8 cellular contexts compared by ENCODE assay signal in the genomic region with DNA sequence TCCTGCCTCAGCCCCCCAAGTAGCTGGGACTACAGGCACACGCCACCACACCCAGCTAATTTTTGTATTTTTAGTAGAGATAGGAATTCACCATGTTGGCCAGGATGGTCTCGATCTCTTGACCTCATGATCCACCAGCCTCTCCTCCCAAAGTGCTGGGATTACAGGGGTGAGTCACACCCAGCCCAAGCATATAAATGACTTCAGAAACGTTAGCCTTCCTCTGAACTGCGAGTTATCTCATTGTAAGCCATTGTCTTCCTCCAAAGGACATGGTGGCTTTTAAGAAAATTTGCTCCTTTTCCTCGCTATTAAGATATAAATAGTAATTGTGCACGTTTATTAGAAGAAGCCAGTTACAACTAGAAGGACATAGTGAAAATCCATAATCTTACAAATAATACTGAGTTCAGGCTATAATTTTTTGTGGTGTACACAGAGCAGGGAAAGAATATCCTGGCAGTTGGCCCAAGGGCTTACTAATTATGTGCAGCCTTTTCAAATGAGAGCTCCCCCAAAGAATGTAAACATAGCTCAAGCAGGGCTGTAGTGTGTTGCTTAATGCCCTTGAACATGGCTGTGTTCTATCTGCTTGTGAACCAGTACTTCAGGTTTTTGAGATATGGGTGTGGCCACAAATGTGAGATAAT.
A peak's percentile ranks its signal among the peaks of the same experiment; 100 is the strongest.
DNase-seq lines count a peak whose midpoint lies in the region; ATAC-seq, FAIRE-seq and TF ChIP-seq lines count a peak whose summit lies in the region.

No MANE protein-coding gene starts in this region.

- ATAC-seq in SK-N-SH treated with all-trans-retinoic acid at 6 μM for 48 hours (peak; percentile 88), left colon (peak; percentile 94), GM18520 (IDR thresholded peaks at IDR 0.05; ENCODE audit: unreplicated experiment) (no peak), GM18861 (IDR thresholded peaks at IDR 0.05; ENCODE audit: unreplicated experiment) (no peak), aorta (ENCODE audit: low FRiP score) (no peak)

- DNase-seq in AG20443 (ENCODE audit: low spot score): peak; percentile 75
- peak; percentile 81 for DNase-seq in NCI-H1092 (lab: John Stamatoyannopoulos, UW)
- peak; percentile 28 to 46 for DNase-seq in left colon
- no peak for DNase-seq in GM12892 (ENCODE audit: insufficient read length)
- DNase-seq in aorta: no peak

- no peak overlapping the region for H3K27ac ChIP-seq in aorta (ENCODE audit: low read depth in 1 of 2, low read length in 2 of 2)

- H3K9me3 ChIP-seq in aorta (ENCODE audit: control insufficient read depth, low read length): no peaks in the 10 kb centered on the region

- no peak for FAIRE-seq in GM12892 (lab: Jason Lieb, UNC)

- H3K4me3 ChIP-seq in aorta (ENCODE audit: low read length in 2 of 2): no peak overlapping the region

- intact Hi-C loops in left colon (cut with DNase I, micrococcal nuclease) (no loop called here), aorta (cut with DNase I) (no loop called here)

- 77 to 79% methylated on average over 6 of the region's 6 CpGs for WGBS in aorta, 2 donors

- H3K36me3 ChIP-seq in aorta (ENCODE audit: control insufficient read depth in 1 of 2, insufficient read depth in 2 of 2, low read length in 1 of 2): no peaks in the 10 kb centered on the region

- no peaks in the 10 kb centered on the region for H3K4me1 ChIP-seq in aorta (ENCODE audit: control insufficient read depth in 1 of 2, insufficient read depth in 2 of 2, low read length in 2 of 2)

- H3K27me3 ChIP-seq in aorta (ENCODE audit: control insufficient read depth in 1 of 2, insufficient read depth in 2 of 2, low read length in 1 of 2): no peaks in the 10 kb centered on the region

- no peak for TF ChIP-seq POLR2A in GM12892 (IDR thresholded peaks at IDR 0.05; ENCODE audit: low read depth, low read length)

TF ChIP-seq in SK-N-SH treated with all-trans-retinoic acid at 6 μM for 48 hours, 23 proteins besides CTCF, POLR2A, EP300 and RAD21:
- TF ChIP-seq, protein P1, sequence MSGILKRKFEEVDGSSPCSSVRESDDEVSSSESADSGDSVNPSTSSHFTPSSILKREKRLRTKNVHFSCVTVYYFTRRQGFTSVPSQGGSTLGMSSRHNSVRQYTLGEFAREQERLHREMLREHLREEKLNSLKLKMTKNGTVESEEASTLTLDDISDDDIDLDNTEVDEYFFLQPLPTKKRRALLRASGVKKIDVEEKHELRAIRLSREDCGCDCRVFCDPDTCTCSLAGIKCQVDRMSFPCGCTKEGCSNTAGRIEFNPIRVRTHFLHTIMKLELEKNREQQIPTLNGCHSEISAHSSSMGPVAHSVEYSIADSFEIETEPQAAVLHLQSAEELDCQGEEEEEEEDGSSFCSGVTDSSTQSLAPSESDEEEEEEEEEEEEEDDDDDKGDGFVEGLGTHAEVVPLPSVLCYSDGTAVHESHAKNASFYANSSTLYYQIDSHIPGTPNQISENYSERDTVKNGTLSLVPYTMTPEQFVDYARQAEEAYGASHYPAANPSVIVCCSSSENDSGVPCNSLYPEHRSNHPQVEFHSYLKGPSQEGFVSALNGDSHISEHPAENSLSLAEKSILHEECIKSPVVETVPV (CRISPR knock-in tag; IDR thresholded peaks at IDR 0.05): no peak
- no peak for TF ChIP-seq PPARA (CRISPR knock-in tag; IDR thresholded peaks at IDR 0.05; ENCODE audit: borderline replicate concordance)
- no peak for TF ChIP-seq TOX (CRISPR knock-in tag; IDR thresholded peaks at IDR 0.05; ENCODE audit: borderline replicate concordance)
- TF ChIP-seq CSDC2 (CRISPR knock-in tag; IDR thresholded peaks at IDR 0.05): no peak
- TF ChIP-seq ZNF8 (CRISPR knock-in tag; IDR thresholded peaks at IDR 0.05): no peak
- no peak for TF ChIP-seq ZNF70 (CRISPR knock-in tag; IDR thresholded peaks at IDR 0.05)
- no peak for TF ChIP-seq GLIS3 (CRISPR knock-in tag; IDR thresholded peaks at IDR 0.05)
- TF ChIP-seq ZC3H10 (CRISPR knock-in tag; IDR thresholded peaks at IDR 0.05): no peak
- TF ChIP-seq ZNF565 (CRISPR knock-in tag; conservative IDR thresholded peaks at IDR 0.05; ENCODE audit: low read depth): no peak
- TF ChIP-seq ESRRG (CRISPR knock-in tag; IDR thresholded peaks at IDR 0.05): no peak
- no peak for TF ChIP-seq ARNTL (CRISPR knock-in tag; IDR thresholded peaks at IDR 0.05; ENCODE audit: borderline replicate concordance, low read depth)
- TF ChIP-seq, protein P2, sequence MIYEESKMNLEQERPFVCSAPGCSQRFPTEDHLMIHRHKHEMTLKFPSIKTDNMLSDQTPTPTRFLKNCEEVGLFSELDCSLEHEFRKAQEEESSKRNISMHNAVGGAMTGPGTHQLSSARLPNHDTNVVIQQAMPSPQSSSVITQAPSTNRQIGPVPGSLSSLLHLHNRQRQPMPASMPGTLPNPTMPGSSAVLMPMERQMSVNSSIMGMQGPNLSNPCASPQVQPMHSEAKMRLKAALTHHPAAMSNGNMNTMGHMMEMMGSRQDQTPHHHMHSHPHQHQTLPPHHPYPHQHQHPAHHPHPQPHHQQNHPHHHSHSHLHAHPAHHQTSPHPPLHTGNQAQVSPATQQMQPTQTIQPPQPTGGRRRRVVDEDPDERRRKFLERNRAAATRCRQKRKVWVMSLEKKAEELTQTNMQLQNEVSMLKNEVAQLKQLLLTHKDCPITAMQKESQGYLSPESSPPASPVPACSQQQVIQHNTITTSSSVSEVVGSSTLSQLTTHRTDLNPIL (CRISPR knock-in tag; IDR thresholded peaks at IDR 0.05; ENCODE audit: low read depth): no peak
- no peak for TF ChIP-seq SNAI2 (CRISPR knock-in tag; IDR thresholded peaks at IDR 0.05)
- TF ChIP-seq ZFP3 (CRISPR knock-in tag; IDR thresholded peaks at IDR 0.05): no peak
- no peak for TF ChIP-seq OSR1 (CRISPR knock-in tag; IDR thresholded peaks at IDR 0.05)
- no peak for TF ChIP-seq ISL1 (CRISPR knock-in tag; IDR thresholded peaks at IDR 0.05)
- TF ChIP-seq ZFP30 (CRISPR knock-in tag; IDR thresholded peaks at IDR 0.05): no peak
- TF ChIP-seq, protein P3, sequence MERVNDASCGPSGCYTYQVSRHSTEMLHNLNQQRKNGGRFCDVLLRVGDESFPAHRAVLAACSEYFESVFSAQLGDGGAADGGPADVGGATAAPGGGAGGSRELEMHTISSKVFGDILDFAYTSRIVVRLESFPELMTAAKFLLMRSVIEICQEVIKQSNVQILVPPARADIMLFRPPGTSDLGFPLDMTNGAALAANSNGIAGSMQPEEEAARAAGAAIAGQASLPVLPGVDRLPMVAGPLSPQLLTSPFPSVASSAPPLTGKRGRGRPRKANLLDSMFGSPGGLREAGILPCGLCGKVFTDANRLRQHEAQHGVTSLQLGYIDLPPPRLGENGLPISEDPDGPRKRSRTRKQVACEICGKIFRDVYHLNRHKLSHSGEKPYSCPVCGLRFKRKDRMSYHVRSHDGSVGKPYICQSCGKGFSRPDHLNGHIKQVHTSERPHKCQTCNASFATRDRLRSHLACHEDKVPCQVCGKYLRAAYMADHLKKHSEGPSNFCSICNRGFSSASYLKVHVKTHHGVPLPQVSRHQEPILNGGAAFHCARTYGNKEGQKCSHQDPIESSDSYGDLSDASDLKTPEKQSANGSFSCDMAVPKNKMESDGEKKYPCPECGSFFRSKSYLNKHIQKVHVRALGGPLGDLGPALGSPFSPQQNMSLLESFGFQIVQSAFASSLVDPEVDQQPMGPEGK (CRISPR knock-in tag; IDR thresholded peaks at IDR 0.05; ENCODE audit: borderline replicate concordance): no peak
- TF ChIP-seq TCF4 (CRISPR knock-in tag; IDR thresholded peaks at IDR 0.05; ENCODE audit: borderline replicate concordance): no peak

Comparison
In these comparisons a context has a peak if more than half of its experiments do, and no peak if none do; other contexts are left out.
1. DNase-seq: peak in AG20443 (single experiment), NCI-H1092 (single experiment) and left colon (2 of 2); none in GM12892 (single experiment) and aorta (0 of 2).
2. ATAC-seq: peak in SK-N-SH treated with all-trans-retinoic acid at 6 μM for 48 hours (single experiment) and left colon (single experiment); none in GM18520 (single experiment), GM18861 (single experiment) and aorta (single experiment).